In the genomic region with DNA sequence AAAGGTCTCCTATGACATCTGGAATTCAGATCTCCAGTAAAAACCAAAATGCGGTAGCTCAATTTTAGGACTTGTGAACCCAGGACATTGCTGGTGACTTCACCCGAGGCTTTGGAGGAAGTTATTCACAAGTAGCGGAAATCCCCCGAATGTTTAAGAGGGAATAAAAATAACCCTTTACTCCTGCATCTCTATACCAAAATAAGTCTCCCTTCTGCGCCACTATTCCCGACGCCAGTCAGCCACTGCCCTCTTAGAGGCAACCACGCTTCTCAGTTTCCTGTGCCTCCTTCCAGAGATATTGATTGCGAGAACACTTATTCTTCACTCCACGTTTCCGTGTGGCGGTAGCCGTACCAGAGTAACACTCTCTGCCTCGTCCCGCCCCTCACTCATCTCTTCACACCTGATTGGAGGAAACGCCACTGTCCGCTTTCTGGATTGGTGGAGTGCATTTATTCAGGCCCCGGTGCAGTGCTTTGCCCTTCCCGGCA, we compare ENCODE assay signal across 8 cellular contexts. TPM values are rescaled to one million over a fixed set of nuclear protein-coding genes. Genes with fewer than 3 reads are reported as not detected.
DNase-seq lines count a peak whose midpoint lies in the region; ATAC-seq and TF ChIP-seq lines count a peak whose summit lies in the region.

No MANE protein-coding gene starts in this region.

- H2BK15ac ChIP-seq in IMR-90 (ENCODE audit: low read depth, low read length), result no peak overlapping the region

- no peak overlapping the region for H3K14ac ChIP-seq in IMR-90 (replicated peaks; ENCODE audit: low read depth, low read length)

- H3K9me3 ChIP-seq in BE2C (no peaks in the 10 kb centered on the region), IMR-90 (ENCODE audit: control insufficient read depth, insufficient read depth, low read length) (peaks cover 4% of the 10 kb centered on the region; the same call in 1 of the 2 replicates), prostate gland (no peaks in the 10 kb centered on the region)

- POLR2A ChIA-PET in IMR-90 (lab: Charles Lee; ENCODE audit: unreplicated experiment), result interaction anchor here (0.9 kb wide), 1 partner anchor 20 kb away, joined by 3 read pairs; no protein-coding TSS in a partner anchor

- peak; percentile 83 for ATAC-seq in GM19455 (IDR thresholded peaks at IDR 0.05; ENCODE audit: unreplicated experiment)
- no peak for ATAC-seq in IMR-90 (ENCODE audit: low read depth)
- ATAC-seq in left cardiac atrium, result peak; percentile 92 to 95

- no peak overlapping the region for H2BK120ac ChIP-seq in IMR-90 (ENCODE audit: low read depth, low read length)

- no peak overlapping the region for H3K27ac Mint-ChIP-seq in progenitor cell of endocrine pancreas

- dilution Hi-C loops in IMR-90 (cut with HindIII; ENCODE audit: low sequenced_read_pairs, unreplicated experiment), result no loop called here

- peak overlapping the region; percentile 35 for H2AK9ac ChIP-seq in IMR-90 (replicated peaks; ENCODE audit: low read depth, low read length, poor library complexity)

- no peak overlapping the region for H3K23ac ChIP-seq in IMR-90 (ENCODE audit: low read depth, low read length)

- CTCF ChIA-PET in IMR-90 (lab: Yijun Ruan, JAX), result interaction anchor here (0.5 kb wide), 1 partner anchor 1287 kb away, joined by 4 read pairs; no protein-coding TSS in a partner anchor

- DNase-seq in BE2C (peak; percentile 78), IMR-90 (no peak), left cardiac atrium (peak; percentile 68), progenitor cell of endocrine pancreas (ENCODE audit: low spot score, unreplicated experiment) (no peak), prostate gland (ENCODE audit: low spot score) (no peak)
- peak; percentile 3 for DNase-seq in activated CD8-positive, alpha-beta memory T cell treated with anti-CD3 and anti-CD28 coated beads, Interleukin-2, amount 50 U/mL, for 1 hour (ENCODE audit: extremely low read depth)
- DNase-seq in stimulated activated CD8-positive, alpha-beta memory T cell treated with anti-CD3 and anti-CD28 coated beads, Interleukin-12 subunit alpha, Interleukin-12 subunit beta, amount 100 ng/mL, for 1 hour (ENCODE audit: low read depth), result peak; percentile 9

- no peak overlapping the region for H3K56ac ChIP-seq in IMR-90 (ENCODE audit: extremely low read depth, insufficient read depth, low read length)

- H3K4me3 ChIP-seq in BE2C (ENCODE audit: low read depth, low read length) (peak overlapping the region; percentile 52), IMR-90 (ENCODE audit: insufficient read depth, low read depth, low read length) (no peak overlapping the region), prostate gland (no peak overlapping the region)

- no peak for TF ChIP-seq RAD21 in IMR-90 (IDR thresholded peaks at IDR 0.05; ENCODE audit: low read length)

- H3K9ac ChIP-seq in IMR-90 (ENCODE audit: low read depth, low read length), result no peak overlapping the region

- H2AFZ ChIP-seq in IMR-90 (replicated peaks; ENCODE audit: low read length, poor library complexity), result no peak overlapping the region

- no peaks in the 10 kb centered on the region for H3K36me3 ChIP-seq in BE2C
- no peaks in the 10 kb centered on the region for H3K36me3 ChIP-seq in IMR-90 (ENCODE audit: control insufficient read depth, insufficient read depth, low read length)
- no peaks in the 10 kb centered on the region for H3K36me3 ChIP-seq in prostate gland

- peaks cover 8% of the 10 kb centered on the region for H3K36me3 Mint-ChIP-seq in progenitor cell of endocrine pancreas (ENCODE audit: insufficient read depth)

- no peaks in the 10 kb centered on the region for H4K20me1 ChIP-seq in IMR-90 (ENCODE audit: insufficient read depth, low read length)

- H3K79me1 ChIP-seq in IMR-90 (ENCODE audit: low read depth in 1 of 2, low read length in 2 of 2), result peaks cover 9 to 25% of the 10 kb centered on the region in 2 experiments; a peak in 3 of 4 replicates

- H3K27me3 Mint-ChIP-seq in progenitor cell of endocrine pancreas, result no peaks in the 10 kb centered on the region

- no peak overlapping the region for H3K18ac ChIP-seq in IMR-90 (ENCODE audit: low read depth, low read length)

- H3K9me1 ChIP-seq in IMR-90 (ENCODE audit: insufficient read depth, low read length), result peaks cover 4% of the 10 kb centered on the region; the same call in 1 of the 2 replicates

- no TSS peak for BruUV-seq in IMR-90 (replicated peaks; lab: Mats Ljungman, UMichigan)

- H2BK20ac ChIP-seq in IMR-90 (ENCODE audit: low read depth, low read length), result no peak overlapping the region

- 91% methylated on average over 10 of the region's 19 CpGs; no CpG with 5 or more reads in 1 of the 2 experiments for WGBS in IMR-90 (ENCODE audit: extremely low coverage in 2 of 2, insufficient read length in 1 of 2), 2 experiments
- WGBS in prostate gland, result 79% methylated on average over 19 of the region's 19 CpGs

- TF ChIP-seq CTCF in BE2C (IDR thresholded peaks at IDR 0.05; ENCODE audit: low read depth, low read length) (no peak), IMR-90 (conservative IDR thresholded peaks at IDR 0.05; ENCODE audit: low read depth, low read length) (no peak), progenitor cell of endocrine pancreas (IDR thresholded peaks at IDR 0.05; ENCODE audit: unreplicated experiment) (no peak), prostate gland (IDR thresholded peaks at IDR 0.05) (no peak)

- no peak overlapping the region for H3K4me2 ChIP-seq in IMR-90 (ENCODE audit: low read depth, low read length)

- no peak overlapping the region for H2AK5ac ChIP-seq in IMR-90 (ENCODE audit: low read depth, low read length)

- H3K4me1 Mint-ChIP-seq in progenitor cell of endocrine pancreas (ENCODE audit: low read depth), result no peaks in the 10 kb centered on the region

- no peak overlapping the region for H4K91ac ChIP-seq in IMR-90 (ENCODE audit: insufficient read depth, low read depth, low read length)

- no peak overlapping the region for H3K4me3 Mint-ChIP-seq in progenitor cell of endocrine pancreas (ENCODE audit: low read depth)

- TF ChIP-seq POLR2A in IMR-90 (IDR thresholded peaks at IDR 0.05; ENCODE audit: low read depth, low read length) (no peak), prostate gland (IDR thresholded peaks at IDR 0.05) (no peak)

- in situ Hi-C loops in IMR-90 (cut with MboI; ENCODE audit: low sequenced_read_pairs), result no loop called here

- no peak overlapping the region for H4K8ac ChIP-seq in IMR-90 (ENCODE audit: low read depth in 2 of 2, low read length in 2 of 2)

- no peak overlapping the region for H2BK5ac ChIP-seq in IMR-90 (ENCODE audit: low read depth, low read length, poor library complexity, severe bottlenecking)

- H3K27ac ChIP-seq in IMR-90 (ENCODE audit: insufficient read depth, low read length) (no peak overlapping the region), prostate gland (no peak overlapping the region)

- H3K4ac ChIP-seq in IMR-90 (ENCODE audit: low read depth, low read length), result no peak overlapping the region

- no peak overlapping the region for H4K5ac ChIP-seq in IMR-90 (ENCODE audit: low read depth, low read length)

- intact Hi-C loops in IMR-90 (cut with micrococcal nuclease), result no loop called here
- intact Hi-C loops in left cardiac atrium (cut with DNase I), result no loop called here
- intact Hi-C loops in prostate gland (cut with DNase I), result no loop called here

- no peaks in the 10 kb centered on the region for H3K27me3 ChIP-seq in BE2C
- H3K27me3 ChIP-seq in IMR-90 (ENCODE audit: control insufficient read depth, insufficient read depth, low read length), result no peaks in the 10 kb centered on the region
- no peaks in the 10 kb centered on the region for H3K27me3 ChIP-seq in prostate gland (replicated peaks; ENCODE audit: insufficient read depth)

- H3K9me3 Mint-ChIP-seq in progenitor cell of endocrine pancreas (ENCODE audit: low read depth), result peaks cover 13% of the 10 kb centered on the region

- H3K4me1 ChIP-seq in BE2C (no peaks in the 10 kb centered on the region), IMR-90 (ENCODE audit: control insufficient read depth, insufficient read depth, low read length) (no peaks in the 10 kb centered on the region), prostate gland (replicated peaks) (no peaks in the 10 kb centered on the region)

TF ChIP-seq in IMR-90, 13 proteins besides CTCF, POLR2A, EP300 and RAD21:
- TF ChIP-seq CEBPB (IDR thresholded peaks at IDR 0.05; ENCODE audit: low read depth, low read length), result no peak
- no peak for TF ChIP-seq RFX5 (IDR thresholded peaks at IDR 0.05; ENCODE audit: low read depth, low read length)
- TF ChIP-seq MAZ (IDR thresholded peaks at IDR 0.05; ENCODE audit: borderline replicate concordance, low read depth, low read length), result no peak
- no peak for TF ChIP-seq ELK1 (IDR thresholded peaks at IDR 0.05; ENCODE audit: borderline replicate concordance, low read depth, low read length)
- TF ChIP-seq MXI1 (IDR thresholded peaks at IDR 0.05; ENCODE audit: borderline replicate concordance, low read depth, low read length), result no peak
- TF ChIP-seq FOS (IDR thresholded peaks at IDR 0.05; ENCODE audit: low read depth, low read length), result no peak
TF ChIP-seq in IMR-90: peak in this region for 0.

RNA-seq across cellular contexts. Expression of gene EMP2, which starts 27.4 kb away (rescaled TPM):
- 1.4 TPM for polyA plus RNA-seq in BE2C (2012; ENCODE audit: insufficient read depth, insufficient read length, low read depth)
- total RNA-seq in IMR-90 (2012; rRNA removed) (17.8 and 18.3 TPM in 2 replicates), left cardiac atrium (10 to 100 TPM; 63.4 to 65.2 TPM), progenitor cell of endocrine pancreas (10.5 and 11.6 TPM in 2 replicates), prostate gland (10 to 100 TPM; 40.8 to 87.2 TPM)
- 13.8 and 16.3 TPM in 2 replicates for polyA plus RNA-seq in IMR-90 (2012; rRNA removed)
- polyA plus RNA-seq in IMR-90 (2012; cell fraction: cytosol; rRNA removed), result 7.1 and 7.3 TPM in 2 replicates
- 4.1 and 6.2 TPM in 2 replicates for polyA plus RNA-seq in IMR-90 (2012; cell fraction: nucleus; rRNA removed; ENCODE audit: low replicate concordance)

Comparison
In these comparisons a context has a peak if more than half of its experiments do, and no peak if none do; other contexts are left out.
1. DNase-seq: peak in BE2C (single experiment), activated CD8-positive, alpha-beta memory T cell treated with anti-CD3 and anti-CD28 coated beads, Interleukin-2, amount 50 U/mL, for 1 hour (single experiment), left cardiac atrium (single experiment) and stimulated activated CD8-positive, alpha-beta memory T cell treated with anti-CD3 and anti-CD28 coated beads, Interleukin-12 subunit alpha, Interleukin-12 subunit beta, amount 100 ng/mL, for 1 hour (single experiment); none in IMR-90 (single experiment), progenitor cell of endocrine pancreas (single experiment) and prostate gland (single experiment).